In genomic region chr19:48220784-48221183, GRCh38 we compare ENCODE assay signal across 4 cellular contexts. TPM values are rescaled to one million over a fixed set of nuclear protein-coding genes. Genes with fewer than 3 reads are reported as not detected.
"Had no signal": no experiment of that assay in that cellular context is flagged by ENCODE, and none has a peak within 500 bp of the region (broad histone marks: within the 10 kb centered on the region; RNA-seq: fewer than 3 reads in every experiment).

No MANE protein-coding gene starts in this region.

RNA-seq across cellular contexts. Expression of gene ZNF114, which starts 49.1 kb away (rescaled TPM):
- total RNA-seq: esophagus mucosa; esophagus squamous epithelium; myocyte; naive thymus-derived CD8-positive, alpha-beta T cell had no signal
